In genomic region chr22:40051322-40051721, GRCh38 we compare ENCODE assay signal across 13 cellular contexts. TPM values are rescaled to one million over a fixed set of nuclear protein-coding genes. Genes with fewer than 3 reads are reported as not detected.
DNase-seq lines count a peak whose midpoint lies in the region; ATAC-seq, FAIRE-seq and TF ChIP-seq lines count a peak whose summit lies in the region.
"Had no signal": no experiment of that assay in that cellular context is flagged by ENCODE, and none has a peak within 500 bp of the region (broad histone marks: within the 10 kb centered on the region; RNA-seq: fewer than 3 reads in every experiment).

No MANE protein-coding gene starts in this region.

- H3K9me3 ChIP-seq in K562 (replicated peaks; ENCODE audit: control insufficient read depth, insufficient read depth, low read depth, low read length) (no peaks in the 10 kb centered on the region), gastrocnemius medialis (no peaks in the 10 kb centered on the region)
- H3K9me3 ChIP-seq: ascending aorta had no signal

- TF ChIP-seq RAD21 in K562 (CRISPR knock-in tag; conservative IDR thresholded peaks at IDR 0.05 in 1 of 2, IDR thresholded peaks at IDR 0.05 in 1 of 2): no peak

- TF ChIP-seq EP300 in K562 (IDR thresholded peaks at IDR 0.05; ENCODE audit: low read length): no peak; the same call in 1 of the 2 replicates

- peak; percentile 57 for ATAC-seq in K562
- no peak for ATAC-seq in stimulated activated naive CD8-positive, alpha-beta T cell treated with anti-CD3 and anti-CD28 coated beads, Interleukin-15, amount 100 ng/mL, for 72 hours
- no peak for ATAC-seq in gastrocnemius medialis

- H3K27ac ChIP-seq in K562 (ENCODE audit: extremely low read depth, low read depth, low read length) (0 out of 3 replicates have a peak overlapping the region, but pooled peaks have one; percentile 10), gastrocnemius medialis (peak overlapping the region in 2 of 4 donors; percentile 21 to 31)
- H3K27ac ChIP-seq: ascending aorta, neural progenitor cell had no signal

- no peak overlapping the region for H3K4me3 Mint-ChIP-seq in activated naive CD4-positive, alpha-beta T cell treated with anti-CD3 and anti-CD28 coated beads for 36 hours
- peak overlapping the region; percentile 38 to 49 for H3K4me3 Mint-ChIP-seq in stimulated activated naive CD8-positive, alpha-beta T cell treated with anti-CD3 and anti-CD28 coated beads, Interleukin-15, amount 100 ng/mL, for 72 hours
- H3K4me3 Mint-ChIP-seq: neural progenitor cell had no signal

- H3K9ac ChIP-seq in K562 (ENCODE audit: insufficient read depth in 1 of 2, low read depth in 2 of 2, low read length in 2 of 2): no peak overlapping the region
- H3K9ac ChIP-seq: neural progenitor cell had no signal

- H3K9me3 Mint-ChIP-seq in activated naive CD4-positive, alpha-beta T cell treated with anti-CD3 and anti-CD28 coated beads for 36 hours: no peaks in the 10 kb centered on the region
- H3K9me3 Mint-ChIP-seq in stimulated activated naive CD8-positive, alpha-beta T cell treated with anti-CD3 and anti-CD28 coated beads, Interleukin-15, amount 100 ng/mL, for 72 hours: no peaks in the 10 kb centered on the region
- H3K9me3 Mint-ChIP-seq: neural progenitor cell had no signal

- peak overlapping the region; percentile 21 for H3K4me2 ChIP-seq in K562 (ENCODE audit: insufficient read depth, low read length)
- H3K4me2 ChIP-seq: neural progenitor cell had no signal

- no peak for TF ChIP-seq POLR2A in K562 (conservative IDR thresholded peaks at IDR 0.05)
- TF ChIP-seq POLR2A in gastrocnemius medialis (IDR thresholded peaks at IDR 0.05): no peak

- BruUV-seq in K562 (replicated peaks; lab: Mats Ljungman, UMichigan): no TSS peak

- no peaks in the 10 kb centered on the region for H3K9me1 ChIP-seq in K562 (ENCODE audit: control insufficient read depth, insufficient read depth, low read length)

- peaks cover 10% of the 10 kb centered on the region for H4K20me1 ChIP-seq in K562 (replicated peaks; ENCODE audit: control insufficient read depth, insufficient read depth, low read length)

- intact Hi-C loops in activated naive CD4-positive, alpha-beta T cell treated with anti-CD3 and anti-CD28 coated beads for 36 hours (cut with micrococcal nuclease): no loop called here
- intact Hi-C loops in K562 (cut with micrococcal nuclease) (no loop called here), gastrocnemius medialis (cut with DNase I; ENCODE audit: low total_unique reads) (no loop called here)

- WGBS in K562 (ENCODE audit: insufficient coverage, low coverage, missing lambda C conversion rate): 0% methylated on average over 3 of the region's 3 CpGs

- in situ Hi-C loops in K562 (cut with MboI) (no loop called here), gastrocnemius medialis (cut with MboI; ENCODE audit: low sequenced_read_pairs in 4 of 4) (loop anchor here in 1 of 4 donors (25.0 kb wide), 1 partner anchor 236 kb away; no protein-coding TSS in a partner anchor)

- no peaks in the 10 kb centered on the region for H3K36me3 Mint-ChIP-seq in activated naive CD4-positive, alpha-beta T cell treated with anti-CD3 and anti-CD28 coated beads for 36 hours (ENCODE audit: low read depth)
- H3K36me3 Mint-ChIP-seq: neural progenitor cell had no signal

- H3K4me3 ChIP-seq in K562 (no peak overlapping the region), gastrocnemius medialis (no peak overlapping the region)
- H3K4me3 ChIP-seq: ascending aorta, neural progenitor cell had no signal

- no peak overlapping the region for H2AFZ ChIP-seq in K562 (ENCODE audit: low read depth, low read length)
- H2AFZ ChIP-seq: neural progenitor cell had no signal

- CTCF ChIA-PET in activated naive CD4-positive, alpha-beta T cell treated with anti-CD3 and anti-CD28 coated beads for 36 hours (lab: Charles Lee): interaction anchor here (0.6 kb wide), 1 partner anchor 297 kb away, joined by 3 read pairs; no protein-coding TSS in a partner anchor
- CTCF ChIA-PET in K562 (lab: Yijun Ruan, JAX; ENCODE audit: low intra/inter-chr PET ratio): no interaction called here

- peak; percentile 23 for FAIRE-seq in K562 (lab: Jason Lieb, UNC)

- POLR2A ChIA-PET in K562 (lab: Yijun Ruan, JAX): interaction anchor here (0.7 to 1.4 kb wide), 2 partner anchors 15 to 23 kb away, joined by 3 to 4 read pairs; no protein-coding TSS in a partner anchor

- DNase-seq in activated naive CD4-positive, alpha-beta T cell treated with anti-CD3 and anti-CD28 coated beads for 36 hours: no peak
- no peak for DNase-seq in activated naive CD4-positive, alpha-beta T cell treated with anti-CD3 and anti-CD28 coated beads, Interleukin-2, amount 50 U/mL, for 16 hours
- DNase-seq in NCI-H146 treated with DMSO at 0.1 percent for 48 hours (lab: John Stamatoyannopoulos, UW; ENCODE audit: unreplicated experiment) (peak; percentile 49), K562 (ENCODE audit: extremely low read depth in 1 of 4, low spot score in 3 of 4) (peak in 2 of 4 experiments; percentile 34 to 60), SIG-M5 treated with dmso at 0.1 percent for 504 hours (lab: John Stamatoyannopoulos, UW; ENCODE audit: unreplicated experiment) (no peak), gastrocnemius medialis (no peak)
- DNase-seq in stimulated activated naive CD8-positive, alpha-beta T cell treated with anti-CD3 and anti-CD28 coated beads, Interleukin-15, amount 100 ng/mL, for 72 hours: no peak
- DNase-seq in stimulated activated naive CD4-positive, alpha-beta T cell treated with Interleukin-2 at 50 U/mL for 16 hours (lab: John Stamatoyannopoulos, UW): no peak
- DNase-seq: activated CD4-positive, alpha-beta T cell treated with anti-CD3 and anti-CD28 coated beads, Interleukin-2, amount 50 U/mL, for 1 hour; effector memory CD4-positive, alpha-beta T cell; NCI-H1105 treated with DMSO at 0.1 percent for 48 hours had no signal

- no peaks in the 10 kb centered on the region for H3K27me3 ChIP-seq in K562 (ENCODE audit: control insufficient read depth in 2 of 2, insufficient read depth in 2 of 2, low read length in 2 of 2)
- no peaks in the 10 kb centered on the region for H3K27me3 ChIP-seq in gastrocnemius medialis
- H3K27me3 ChIP-seq: ascending aorta, neural progenitor cell had no signal

- peak overlapping the region; percentile 38 for H3K27ac Mint-ChIP-seq in activated naive CD4-positive, alpha-beta T cell treated with anti-CD3 and anti-CD28 coated beads for 36 hours
- peak overlapping the region in 1 of 2 donors; percentile 22 for H3K27ac Mint-ChIP-seq in stimulated activated naive CD8-positive, alpha-beta T cell treated with anti-CD3 and anti-CD28 coated beads, Interleukin-15, amount 100 ng/mL, for 72 hours
- H3K27ac Mint-ChIP-seq: neural progenitor cell had no signal

- H3K79me2 ChIP-seq in K562 (ENCODE audit: control insufficient read depth, insufficient read depth, low read length): peaks cover 36% of the 10 kb centered on the region

- H3K36me3 ChIP-seq in K562 (ENCODE audit: control insufficient read depth, insufficient read depth, low read length) (no peaks in the 10 kb centered on the region), gastrocnemius medialis (no peaks in the 10 kb centered on the region)
- H3K36me3 ChIP-seq: ascending aorta, neural progenitor cell had no signal

- peaks cover 12 to 23% of the 10 kb centered on the region in 2 experiments for H3K4me1 ChIP-seq in K562 (replicated peaks in 1 of 2; ENCODE audit: control insufficient read depth in 2 of 2, insufficient read depth in 2 of 2, low read length in 2 of 2)
- peaks cover 32 to 41% of the 10 kb centered on the region in 2 donors for H3K4me1 ChIP-seq in gastrocnemius medialis
- H3K4me1 ChIP-seq: ascending aorta had no signal

- no peaks in the 10 kb centered on the region for H3K27me3 Mint-ChIP-seq in activated naive CD4-positive, alpha-beta T cell treated with anti-CD3 and anti-CD28 coated beads for 36 hours (ENCODE audit: low read depth)
- no peaks in the 10 kb centered on the region for H3K27me3 Mint-ChIP-seq in stimulated activated naive CD8-positive, alpha-beta T cell treated with anti-CD3 and anti-CD28 coated beads, Interleukin-15, amount 100 ng/mL, for 72 hours

- no peak for TF ChIP-seq CTCF in K562 (IDR thresholded peaks at IDR 0.05 in 2 of 3, conservative IDR thresholded peaks at IDR 0.05 in 1 of 3; ENCODE audit: insufficient read depth in 2 of 3, low read depth in 1 of 3, low read length in 3 of 3)
- TF ChIP-seq CTCF in gastrocnemius medialis (IDR thresholded peaks at IDR 0.05 in 4 of 5, conservative IDR thresholded peaks at IDR 0.05 in 1 of 5): no peak

- peaks cover 71% of the 10 kb centered on the region for H3K4me1 Mint-ChIP-seq in activated naive CD4-positive, alpha-beta T cell treated with anti-CD3 and anti-CD28 coated beads for 36 hours (ENCODE audit: low read depth)
- H3K4me1 Mint-ChIP-seq in stimulated activated naive CD8-positive, alpha-beta T cell treated with anti-CD3 and anti-CD28 coated beads, Interleukin-15, amount 100 ng/mL, for 72 hours: peaks cover 90% of the 10 kb centered on the region

TF ChIP-seq in K562, 482 proteins besides CTCF, POLR2A, EP300 and RAD21 (continues in another document):
- peak in 1 of 2 experiments; percentile 75; a peak in 1 of 4 replicates for TF ChIP-seq FOXA3 (CRISPR knock-in tag; conservative IDR thresholded peaks at IDR 0.05 in 1 of 2, IDR thresholded peaks at IDR 0.05 in 1 of 2)
- no peak for TF ChIP-seq FUS (optimal IDR thresholded peaks at IDR 0.05; ENCODE audit: low read depth, low read length)
- peak in 1 of 2 experiments; percentile 31; a peak in 1 of 4 replicates for TF ChIP-seq HDAC1 (IDR thresholded peaks at IDR 0.05)
- TF ChIP-seq ZNF586 (CRISPR knock-in tag; conservative IDR thresholded peaks at IDR 0.05): no peak

RNA-seq across cellular contexts. Expression of gene FAM83F, which starts 56.6 kb away (rescaled TPM):
- 1 to 10 TPM; 1.8 to 1.9 TPM for total RNA-seq in activated naive CD4-positive, alpha-beta T cell treated with anti-CD3 and anti-CD28 coated beads for 36 hours
- 0.04 and 0.25 TPM in 2 replicates for total RNA-seq in K562 (2011; cell fraction: chromatin; rRNA removed; ENCODE audit: low replicate concordance)
- total RNA-seq in K562 (2011; cell fraction: nucleolus; rRNA removed): under 0.01 and 0.17 TPM in 2 replicates
- total RNA-seq in K562 (2011; cell fraction: nucleoplasm; rRNA removed): 0.07 and 0.15 TPM in 2 replicates
- total RNA-seq in K562 (2014; rRNA removed) (0.04 and 0.05 TPM in 2 replicates), K562 (2014; rRNA removed; fragmentation: Illumina TruSeq; extraction: Trizol) (0.03 and 0.04 TPM in 2 replicates), K562 (2015; rRNA removed; fragmentation: Illumina TruSeq; extraction: Trizol) (under 0.01 and 0.04 TPM in 2 replicates), K562 (2021) (0.07 and 0.13 TPM in 2 replicates), gastrocnemius medialis (under 1 TPM in 3 of 4 donors, not detected in 1; 0.02 to 0.15 (median 0.07) TPM)
- polyA plus RNA-seq in K562 (2011; rRNA removed) (0.03 and 0.10 TPM in 2 replicates), K562 (2014; fragmentation: Illumina TruSeq; extraction: Trizol) (0.03 TPM in 1 of 2 replicates, not detected in the other), K562 (2014; fragmentation: Nextera tagmentation; extraction: Ambion mirVana) (under 1 TPM in 1 of 2 experiments, not detected in 1; 0.01 TPM), K562 (2014; rRNA removed) (0.04 and 0.05 TPM in 2 replicates)
- 0.01 and 0.03 TPM in 2 replicates for polyA plus RNA-seq in K562 (2011; cell fraction: cytosol; rRNA removed)
- polyA plus RNA-seq in K562 (2011; cell fraction: nucleus; rRNA removed): 0.03 and 0.18 TPM in 2 replicates
- polyA plus RNA-seq in K562 (2012): 0.01 and 0.07 TPM in 2 replicates
- polyA minus RNA-seq in K562 (2011; rRNA and poly(A)+ RNA removed): 0.06 and 0.07 TPM in 2 replicates
- polyA minus RNA-seq in K562 (2011; cell fraction: cytosol; rRNA and poly(A)+ RNA removed): not detected in 2 replicates
- 0.11 and 0.67 TPM in 2 replicates for polyA minus RNA-seq in K562 (2011; cell fraction: nucleus; rRNA and poly(A)+ RNA removed)
- total RNA-seq: ascending aorta had no signal
